Comparison of ENCODE assay signal across 9 cellular contexts in the genomic region with DNA sequence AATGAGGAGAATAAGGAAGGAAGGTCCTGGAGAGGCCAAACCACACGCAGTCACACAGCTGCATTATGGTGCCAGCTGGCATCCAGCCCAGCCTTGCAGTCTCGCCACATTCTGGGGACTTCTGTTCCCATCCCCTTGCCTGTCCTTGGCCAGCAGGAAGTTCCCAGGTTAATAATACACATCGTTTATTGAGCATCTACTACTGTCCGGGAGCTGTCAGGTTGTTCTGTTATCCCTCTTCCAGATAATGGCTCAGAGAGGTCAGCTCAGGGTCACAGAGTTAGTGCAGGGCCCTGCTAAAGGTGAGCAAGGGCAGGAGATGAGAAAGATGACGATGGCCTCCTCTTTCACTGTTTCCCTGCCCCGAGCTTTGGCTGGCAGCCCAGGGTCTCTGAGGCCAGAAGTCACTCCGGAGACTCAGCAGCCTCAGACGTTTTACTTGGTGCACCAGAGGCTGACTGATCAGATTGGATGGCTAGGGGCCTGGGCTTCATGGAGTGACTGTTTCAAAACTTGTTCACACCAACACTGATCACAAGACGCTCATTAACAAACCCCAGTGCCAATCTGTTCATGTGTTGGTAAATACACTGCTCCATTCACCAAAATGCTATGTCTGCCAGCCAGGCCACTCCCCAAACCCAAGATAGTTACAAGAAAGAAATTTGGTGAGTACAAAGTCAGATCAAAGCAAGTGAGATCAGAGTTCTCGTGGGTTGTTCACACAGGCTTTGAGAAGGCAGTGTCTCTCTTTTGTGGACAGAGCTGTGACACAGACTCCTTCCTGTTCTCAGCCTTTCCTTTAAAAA.
DNase-seq lines count a peak whose midpoint lies in the region; ATAC-seq and TF ChIP-seq lines count a peak whose summit lies in the region.
"Had no signal": no experiment of that assay in that cellular context is flagged by ENCODE, and none has a peak within 500 bp of the region (broad histone marks: within the 10 kb centered on the region; RNA-seq: fewer than 3 reads in every experiment).

No MANE protein-coding gene starts in this region.

- no peak overlapping the region for H3K4me3 ChIP-seq in choroid plexus epithelial cell (ENCODE audit: low read depth, low read length)
- H3K4me3 ChIP-seq: SJSA1 had no signal

- POLR2A ChIA-PET in RWPE1 (lab: Yijun Ruan, JAX; ENCODE audit: low non-redundant PET), result interaction anchor here (0.6 kb wide), 1 partner anchor 96 kb away, joined by 6 read pairs; no protein-coding TSS in a partner anchor

- CTCF ChIA-PET in RWPE1 (lab: Yijun Ruan, JAX), result interaction anchor here (0.6 to 1.3 kb wide), 5 partner anchors 8 to 97 kb away, joined by 3 to 7 read pairs (median 3); no protein-coding TSS in a partner anchor

- no peak overlapping the region for H3K27ac ChIP-seq in RWPE1
- H3K27ac ChIP-seq: SJSA1 had no signal

- DNase-seq in activated CD4-positive, alpha-beta T cell treated with anti-CD3 and anti-CD28 coated beads for 4 hours, result peak; percentile 43 to 44
- DNase-seq in activated CD4-positive, alpha-beta T cell treated with anti-CD3 and anti-CD28 coated beads, Interleukin-2, amount 50 U/mL, for 48 hours, result no peak
- peak; percentile 90 for DNase-seq in RPMI7951 (ENCODE audit: low read depth)
- DNase-seq in choroid plexus epithelial cell (ENCODE audit: low read depth), result peak; percentile 64
- peak; percentile 87 for DNase-seq in myocyte (ENCODE audit: low read depth)
- DNase-seq in RWPE1 (ENCODE audit: low spot score), result no peak
- DNase-seq in SIG-M5 treated with dmso at 0.1 percent for 504 hours (lab: John Stamatoyannopoulos, UW; ENCODE audit: unreplicated experiment), result no peak

- ATAC-seq in GM21737 (IDR thresholded peaks at IDR 0.05; ENCODE audit: unreplicated experiment), result no peak

- TF ChIP-seq CTCF in choroid plexus epithelial cell (conservative IDR thresholded peaks at IDR 0.05; ENCODE audit: low read depth, low read length) (no peak), RWPE1 (conservative IDR thresholded peaks at IDR 0.05; ENCODE audit: low read depth) (no peak)

Comparison
In these comparisons a context has a peak if more than half of its experiments do, and no peak if none do; other contexts are left out.
1. DNase-seq: peak in activated CD4-positive, alpha-beta T cell treated with anti-CD3 and anti-CD28 coated beads for 4 hours (2 of 2), RPMI7951 (single experiment), choroid plexus epithelial cell (single experiment) and myocyte (single experiment); none in activated CD4-positive, alpha-beta T cell treated with anti-CD3 and anti-CD28 coated beads, Interleukin-2, amount 50 U/mL, for 48 hours (0 of 2), RWPE1 (single experiment) and SIG-M5 treated with dmso at 0.1 percent for 504 hours (single experiment).